Comparison of ENCODE assay signal across 7 cellular contexts in genomic region chr6:32153252-32153834, GRCh38. TPM values are rescaled to one million over a fixed set of nuclear protein-coding genes. Genes with fewer than 3 reads are reported as not detected.
DNase-seq lines count a peak whose midpoint lies in the region; ATAC-seq and TF ChIP-seq lines count a peak whose summit lies in the region.

No MANE protein-coding gene starts in this region.

- no peaks in the 10 kb centered on the region for H3K9me2 ChIP-seq in OCI-LY7 (ENCODE audit: insufficient read depth, low read length)

- CTCF ChIA-PET in OCI-LY7 (lab: Charles Lee; ENCODE audit: unreplicated experiment), result interaction anchor here (0.7 kb wide), 1 partner anchor 255 kb away, joined by 6 read pairs; no protein-coding TSS in a partner anchor

- no TSS peak for BruUV-seq in OCI-LY7 (replicated peaks; lab: Mats Ljungman, UMichigan)

- intact Hi-C loops in OCI-LY7 (cut with micrococcal nuclease; ENCODE audit: unreplicated experiment), result no loop called here

- 21 to 25% methylated on average over 26 of the region's 26 CpGs for WGBS in lung, 2 donors
- WGBS in urinary bladder, result 8% methylated on average over 26 of the region's 26 CpGs

- peak overlapping the region; percentile 80 for H3K4me3 ChIP-seq in OCI-LY7 (ENCODE audit: low read depth, low read length, poor library complexity, severe bottlenecking)
- H3K4me3 ChIP-seq in lung, result peak overlapping the region; percentile 19
- H3K4me3 ChIP-seq in urinary bladder (ENCODE audit: low read depth, low read length), result peak overlapping the region; percentile 65

- peaks cover 23% of the 10 kb centered on the region for H3K4me1 ChIP-seq in OCI-LY7 (ENCODE audit: insufficient read depth, low read length, poor library complexity, severe bottlenecking)
- H3K4me1 ChIP-seq in lung (ENCODE audit: control insufficient read depth in 2 of 2, insufficient read depth in 2 of 2, low read length in 2 of 2), result peaks cover 2 to 17% of the 10 kb centered on the region in 2 donors
- H3K4me1 ChIP-seq in urinary bladder (ENCODE audit: insufficient read depth), result no peaks in the 10 kb centered on the region

- H3K36me3 ChIP-seq in OCI-LY7 (ENCODE audit: insufficient read depth, low read length) (peaks cover 28% of the 10 kb centered on the region), lung (ENCODE audit: control insufficient read depth in 2 of 2, insufficient read depth in 2 of 2, low read length in 2 of 2) (peaks cover 1 to 2% of the 10 kb centered on the region in 2 donors), urinary bladder (ENCODE audit: insufficient read depth) (no peaks in the 10 kb centered on the region)

- DNase-seq in H4 (ENCODE audit: low spot score), result peak; percentile 32
- no peak for DNase-seq in OCI-LY7 (ENCODE audit: low spot score)
- peak; percentile 36 for DNase-seq in dermis blood vessel endothelial cell
- DNase-seq in lung (ENCODE audit: low spot score), result peak; percentile 72
- DNase-seq in DMS153 (lab: John Stamatoyannopoulos, UW), result no peak

- H3K27ac ChIP-seq in OCI-LY7 (ENCODE audit: low read depth, low read length, poor library complexity, severe bottlenecking) (peak overlapping the region; percentile 62), lung (ENCODE audit: low read depth in 1 of 2, low read length in 1 of 2) (peak overlapping the region; percentile 78 to 87), urinary bladder (ENCODE audit: low read depth) (peak overlapping the region; percentile 76)

- ATAC-seq in lung (ENCODE audit: insufficient read depth, low FRiP score) (no peak), HG02970 (IDR thresholded peaks at IDR 0.05; ENCODE audit: low FRiP score, unreplicated experiment) (no peak)

- no peaks in the 10 kb centered on the region; the same call in 1 of the 2 replicates for H3K79me2 ChIP-seq in OCI-LY7 (ENCODE audit: insufficient read depth, low read depth, low read length)

- no peaks in the 10 kb centered on the region for H3K9me3 ChIP-seq in OCI-LY7 (ENCODE audit: low read length)
- no peaks in the 10 kb centered on the region for H3K9me3 ChIP-seq in lung (ENCODE audit: control insufficient read depth in 2 of 2, insufficient read depth in 1 of 2, low read length in 1 of 2)

- no peaks in the 10 kb centered on the region for H3K27me3 ChIP-seq in lung (ENCODE audit: control insufficient read depth, insufficient read depth)

- no peaks in the 10 kb centered on the region for H4K20me1 ChIP-seq in OCI-LY7 (ENCODE audit: insufficient read depth, low read length)

- TF ChIP-seq CTCF in OCI-LY7 (conservative IDR thresholded peaks at IDR 0.05; ENCODE audit: low read length) (no peak), lung (IDR thresholded peaks at IDR 0.05; ENCODE audit: control extremely low read depth, extremely low read depth) (no peak)

- peak overlapping the region; percentile 82 for H3K4me2 ChIP-seq in OCI-LY7 (ENCODE audit: low read length)

- POLR2A ChIA-PET in OCI-LY7 (lab: Charles Lee), result no interaction called here

- H2AFZ ChIP-seq in OCI-LY7 (ENCODE audit: low read length), result peak overlapping the region; percentile 55

RNA-seq across cellular contexts. Expression of gene PPT2, which starts 0.6 kb away (rescaled TPM):
- total RNA-seq in H4 (2014; rRNA removed; shearing (Covaris generic)), result 19.3 and 25.7 TPM in 2 replicates
- 111 and 130 TPM in 2 replicates for total RNA-seq in OCI-LY7 (2014; rRNA removed; shearing (Covaris generic))
- total RNA-seq in OCI-LY7 (2022) (34.1 and 39.0 TPM in 2 replicates), dermis blood vessel endothelial cell (69.8 and 82.5 TPM in 2 replicates), lung (100 to 1,000 TPM in 1 of 2 donors, 10 to 100 TPM in 1; 14.9 to 212 TPM), urinary bladder (29.6 TPM)
- polyA plus RNA-seq in lung (1 to 10 TPM; 5.7 to 7.3 TPM), urinary bladder (20.0 TPM)

RNA-seq across cellular contexts. Expression of gene PRRT1, which starts 1.6 kb away (rescaled TPM):
- 0.10 TPM in 1 of 2 replicates, not detected in the other for total RNA-seq in H4 (2014; rRNA removed; shearing (Covaris generic))
- total RNA-seq in OCI-LY7 (2014; rRNA removed; shearing (Covaris generic)), result 0.13 and 0.47 TPM in 2 replicates
- total RNA-seq in OCI-LY7 (2022) (2.4 and 3.5 TPM in 2 replicates), dermis blood vessel endothelial cell (0.05 TPM in 1 of 2 replicates, not detected in the other), lung (1 to 10 TPM in 1 of 2 donors, under 1 TPM in 1; 0.57 to 2.0 TPM), urinary bladder (0.42 TPM)
- polyA plus RNA-seq in lung (1 to 10 TPM in 1 of 2 donors, under 1 TPM in 1; 0.53 to 1.4 TPM), urinary bladder (10.8 TPM)

RNA-seq across cellular contexts. Expression of gene EGFL8, which starts 11.1 kb away (rescaled TPM):
- 0.43 and 1.7 TPM in 2 replicates for total RNA-seq in H4 (2014; rRNA removed; shearing (Covaris generic))
- total RNA-seq in OCI-LY7 (2014; rRNA removed; shearing (Covaris generic)), result 7.4 and 11.4 TPM in 2 replicates
- total RNA-seq in OCI-LY7 (2022) (21.6 and 23.0 TPM in 2 replicates), dermis blood vessel endothelial cell (1.3 and 2.7 TPM in 2 replicates), lung (10 to 100 TPM in 1 of 2 donors, 1 to 10 TPM in 1; 9.6 to 10.5 TPM), urinary bladder (17.6 TPM)
- polyA plus RNA-seq in lung (10 to 100 TPM in 1 of 2 donors, 1 to 10 TPM in 1; 3.8 to 10.9 TPM), urinary bladder (22.8 TPM)

RNA-seq across cellular contexts. Expression of gene AGPAT1, which starts 22.5 kb away (rescaled TPM):
- 45.6 and 51.3 TPM in 2 replicates for total RNA-seq in H4 (2014; rRNA removed; shearing (Covaris generic))
- 18.0 and 24.5 TPM in 2 replicates for total RNA-seq in OCI-LY7 (2014; rRNA removed; shearing (Covaris generic))
- total RNA-seq in OCI-LY7 (2022) (28.1 and 30.1 TPM in 2 replicates), dermis blood vessel endothelial cell (9.5 and 22.2 TPM in 2 replicates), lung (10 to 100 TPM; 24.7 to 52.6 TPM), urinary bladder (13.8 TPM)
- polyA plus RNA-seq in lung (10 to 100 TPM; 32.1 to 48.9 TPM), urinary bladder (93.7 TPM)

RNA-seq across cellular contexts. Expression of gene FKBPL, which starts 23.3 kb away (rescaled TPM):
- total RNA-seq in H4 (2014; rRNA removed; shearing (Covaris generic)), result 11.7 and 14.2 TPM in 2 replicates
- 10.1 and 11.6 TPM in 2 replicates for total RNA-seq in OCI-LY7 (2014; rRNA removed; shearing (Covaris generic))
- total RNA-seq in OCI-LY7 (2022), result 8.2 and 8.4 TPM in 2 replicates
- total RNA-seq in dermis blood vessel endothelial cell, result 6.9 and 8.3 TPM in 2 replicates
- 1 to 10 TPM; 2.5 to 4.2 TPM for total RNA-seq in lung
- polyA plus RNA-seq in lung, result 1 to 10 TPM; 5.1 to 7.3 TPM
- total RNA-seq in urinary bladder, result 3.0 TPM
- polyA plus RNA-seq in urinary bladder, result 5.6 TPM

Comparison
In these comparisons a context has a peak if more than half of its experiments do, and no peak if none do; other contexts are left out.
1. DNase-seq: peak in H4 (single experiment), dermis blood vessel endothelial cell (single experiment) and lung (single experiment); none in OCI-LY7 (single experiment) and DMS153 (single experiment).
2. H3K4me3 ChIP-seq: peak in every context shown above with its lines; median percentile 80 in OCI-LY7; 65 in urinary bladder; 19 in lung.
3. Peak in every context shown above with its lines, with median percentiles within 50 percentile points of each other: H3K27ac ChIP-seq.